In the genomic region with DNA sequence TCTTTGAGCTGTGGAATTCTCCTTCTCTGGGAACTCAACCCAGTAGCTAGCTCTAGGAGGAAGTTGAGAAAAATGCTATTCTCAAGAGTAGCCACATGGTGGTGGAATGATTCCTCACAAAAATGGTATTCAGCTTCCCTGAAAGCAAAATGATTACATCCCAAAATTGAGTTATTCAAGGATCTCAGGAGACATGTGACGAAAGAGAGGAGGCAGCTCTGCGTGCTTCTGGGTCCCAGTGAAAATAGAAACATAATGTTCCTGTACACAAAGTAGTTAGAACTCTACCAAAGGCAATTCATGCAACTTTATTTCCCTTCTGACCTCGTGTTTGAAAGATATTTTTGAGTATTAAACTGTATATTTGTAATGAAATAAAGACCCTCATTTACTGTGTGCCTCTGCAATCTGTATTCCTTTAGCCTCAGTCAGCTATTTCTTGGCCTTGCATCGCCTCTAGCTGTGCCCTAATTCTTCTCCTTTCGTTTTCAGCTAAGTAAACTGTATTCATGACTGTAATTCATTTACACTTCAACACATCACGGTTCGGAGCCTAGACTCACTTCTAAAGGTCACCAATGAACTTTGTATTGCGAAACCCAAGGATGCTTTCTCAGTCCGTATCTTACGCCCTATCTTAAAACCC, we compare ENCODE assay signal across 8 cellular contexts.
DNase-seq lines count a peak whose midpoint lies in the region; ATAC-seq and TF ChIP-seq lines count a peak whose summit lies in the region.

No MANE protein-coding gene starts in this region.

- no peaks in the 10 kb centered on the region for H3K27me3 ChIP-seq in subcutaneous abdominal adipose tissue (ENCODE audit: control insufficient read depth in 5 of 5, insufficient read depth in 4 of 5, low read length in 5 of 5)

- no peak overlapping the region for H3K4me3 ChIP-seq in cardiac fibroblast (replicated peaks in 1 of 2; ENCODE audit: low read depth in 2 of 2, low read length in 2 of 2)
- H3K4me3 ChIP-seq in subcutaneous abdominal adipose tissue (ENCODE audit: low read depth in 1 of 5, low read length in 5 of 5), result peak overlapping the region in 4 of 5 donors; percentile 27 to 57 (median 53)

- H3K9me3 ChIP-seq in subcutaneous abdominal adipose tissue (ENCODE audit: control insufficient read depth in 5 of 5, low read length in 5 of 5), result no peaks in the 10 kb centered on the region

- TF ChIP-seq CTCF in cardiac fibroblast (IDR thresholded peaks at IDR 0.05; ENCODE audit: low read depth, low read length), result peak; percentile 62

- H3K36me3 ChIP-seq in subcutaneous abdominal adipose tissue (ENCODE audit: control insufficient read depth in 5 of 5, insufficient read depth in 5 of 5, low read length in 5 of 5), result no peaks in the 10 kb centered on the region

- H3K9ac ChIP-seq in subcutaneous abdominal adipose tissue (ENCODE audit: low read length in 5 of 5), result peak overlapping the region in 2 of 5 donors; percentile 38 to 39

- peaks cover 0 to 22% (median 18%) of the 10 kb centered on the region in 5 donors for H3K4me1 ChIP-seq in subcutaneous abdominal adipose tissue (ENCODE audit: control insufficient read depth in 5 of 5, insufficient read depth in 5 of 5, low read length in 5 of 5)

- peak overlapping the region; percentile 63 for H3K27ac ChIP-seq in subcutaneous abdominal adipose tissue (ENCODE audit: low read depth, low read length)

- ATAC-seq in GM19395 (IDR thresholded peaks at IDR 0.05; ENCODE audit: unreplicated experiment), result peak; percentile 76

- DNase-seq in CD1c-positive myeloid dendritic cell (ENCODE audit: extremely low spot score) (peak; percentile 69), NCI-H69 (lab: John Stamatoyannopoulos, UW) (peak; percentile 26), cardiac fibroblast (ENCODE audit: low read depth in 2 of 2) (peak; percentile 92 to 98), left kidney (ENCODE audit: low read depth, low spot score) (peak; percentile 61), NCI-H1436 (lab: John Stamatoyannopoulos, UW) (no peak)
- no peak for DNase-seq in activated T-cell treated with anti-CD3 and anti-CD28 coated beads, Interleukin-2, amount 50 U/mL, for 48 hours

Comparison
In these comparisons a context has a peak if more than half of its experiments do, and no peak if none do; other contexts are left out.
1. DNase-seq: peak in CD1c-positive myeloid dendritic cell (single experiment), NCI-H69 (single experiment), cardiac fibroblast (2 of 2) and left kidney (single experiment); none in NCI-H1436 (single experiment) and activated T-cell treated with anti-CD3 and anti-CD28 coated beads, Interleukin-2, amount 50 U/mL, for 48 hours (0 of 2).
2. H3K4me3 ChIP-seq: peak in subcutaneous abdominal adipose tissue (4 of 5); none in cardiac fibroblast (0 of 2).